23 cellular contexts compared by ENCODE assay signal in genomic region chr6:41122918-41123317, GRCh38.
"Had no signal": no experiment of that assay in that cellular context is flagged by ENCODE, and none has a peak within 500 bp of the region (broad histone marks: within the 10 kb centered on the region; RNA-seq: fewer than 3 reads in every experiment).

No MANE protein-coding gene starts in this region.

- DNase-seq: activated CD4-positive, alpha-beta T cell treated with anti-CD3 and anti-CD28 coated beads for 48 hours; activated CD4-positive, alpha-beta T cell treated with anti-CD3 and anti-CD28 coated beads, Interleukin-2, amount 50 U/mL, for 4 hours; activated CD8-positive, alpha-beta memory T cell treated with anti-CD3 and anti-CD28 coated beads, Interleukin-2, amount 50 U/mL, for 48 hours; activated CD8-positive, alpha-beta T cell treated with anti-CD3 and anti-CD28 coated beads, Interleukin-2, amount 10 ng/mL, durations not matched to agents 7 days and 5 days; activated naive CD4-positive, alpha-beta T cell treated with anti-CD3 and anti-CD28 coated beads, Interleukin-2, amount 50 U/mL, for 16 hours; activated naive CD8-positive, alpha-beta T cell treated with anti-CD3 and anti-CD28 coated beads, Interleukin-2, amount 10 ng/mL, durations not matched to agents 7 days and 5 days; activated T-cell treated with anti-CD3 and anti-CD28 coated beads, Interleukin-2, amount 50 U/mL, for 1 hour; adrenal gland; anterior cingulate cortex; caudate nucleus; MG63; MV-4-11; NCI-H1105 treated with DMSO at 0.1 percent for 48 hours; NCI-H2107; NCI-H446 treated with DMSO at 0.1 percent for 48 hours; NCI-H526 treated with DMSO at 0.1 percent for 48 hours; NCI-H82; Peyer's patch; Right ventricle myocardium superior; SJCRH30; SK-N-SH; T-helper 1 cell; WERI-Rb-1 had no signal

- ATAC-seq: activated CD8-positive, alpha-beta T cell treated with anti-CD3 and anti-CD28 coated beads, Interleukin-2, amount 10 ng/mL, durations not matched to agents 7 days and 5 days had no signal
